Comparison of ENCODE assay signal across 9 cellular contexts in the genomic region with DNA sequence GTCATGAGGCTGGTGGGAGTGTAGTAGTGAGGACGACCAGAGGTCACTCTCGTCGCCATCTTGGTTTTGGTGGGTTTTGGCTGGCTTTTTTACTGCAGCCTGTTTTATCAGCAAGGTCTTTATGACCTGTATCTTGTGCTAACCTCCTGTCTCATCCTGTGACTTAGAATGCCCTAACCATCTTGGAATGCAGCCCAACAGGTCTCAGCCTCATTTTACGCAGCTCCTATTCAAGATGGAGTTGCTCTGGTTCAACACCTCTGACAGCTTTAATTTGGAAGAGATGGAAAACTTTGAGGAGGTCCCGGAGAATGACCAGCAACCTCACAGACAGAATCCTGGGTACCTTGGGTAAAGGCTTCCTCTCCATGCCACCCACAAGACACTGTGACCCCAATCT. TPM values are rescaled to one million over a fixed set of nuclear protein-coding genes. Genes with fewer than 3 reads are reported as not detected.
"Had no signal": no experiment of that assay in that cellular context is flagged by ENCODE, and none has a peak within 500 bp of the region (broad histone marks: within the 10 kb centered on the region; RNA-seq: fewer than 3 reads in every experiment).

No MANE protein-coding gene starts in this region.

RNA-seq across cellular contexts. Expression of a gene that starts 10.4 kb away (rescaled TPM):
- total RNA-seq: dermis blood vessel endothelial cell, dermis microvascular lymphatic vessel endothelial cell, endothelial cell of umbilical vein, epithelial cell of proximal tubule, esophagus mucosa, foreskin keratinocyte, gastrocnemius medialis, glomerular endothelial cell had no signal
- polyA plus RNA-seq: endothelial cell of umbilical vein, foreskin keratinocyte, heart left ventricle had no signal
